26 cellular contexts compared by ENCODE assay signal in genomic region chr16:87611456-87611855, GRCh38. TPM values are rescaled to one million over a fixed set of nuclear protein-coding genes. Genes with fewer than 3 reads are reported as not detected.
DNase-seq lines count a peak whose midpoint lies in the region; ATAC-seq, FAIRE-seq and TF ChIP-seq lines count a peak whose summit lies in the region.
"Had no signal": no experiment of that assay in that cellular context is flagged by ENCODE, and none has a peak within 500 bp of the region (broad histone marks: within the 10 kb centered on the region; RNA-seq: fewer than 3 reads in every experiment).

No MANE protein-coding gene starts in this region.

- H3K4me1 ChIP-seq in HEK293 (ENCODE audit: control insufficient read depth, insufficient read depth, low read length) (no peaks in the 10 kb centered on the region), H1 (replicated peaks in 1 of 4; ENCODE audit: control insufficient read depth in 3 of 4, insufficient read depth in 4 of 4, low read length in 3 of 4) (no peaks in the 10 kb centered on the region; a peak in 2 of 7 replicates), H9 (ENCODE audit: insufficient read depth, low read length) (no peaks in the 10 kb centered on the region)
- H3K4me1 ChIP-seq: BE2C, BLaER1 had no signal

- no peak for TF ChIP-seq RAD21 in H1 (IDR thresholded peaks at IDR 0.05 in 1 of 2, conservative IDR thresholded peaks at IDR 0.05 in 1 of 2; ENCODE audit: low read depth in 2 of 2, low read length in 2 of 2)

- H3K27ac Mint-ChIP-seq in H9 = no peak overlapping the region; a peak in 1 of 7 replicates
- H3K27ac Mint-ChIP-seq: CD14-positive monocyte; CD4-positive, alpha-beta memory T cell; CD4-positive, CD25-positive, alpha-beta regulatory T cell; CD8-positive, alpha-beta memory T cell had no signal

- no peak for FAIRE-seq in H1 (lab: Jason Lieb, UNC)
- FAIRE-seq: A204.1, GM12878, GM12892, GM18507 had no signal

- H2AK5ac ChIP-seq in H1 (ENCODE audit: low read depth, low read length) (no peak overlapping the region), H9 (ENCODE audit: insufficient read length, low read length) (no peak overlapping the region)

- H4K91ac ChIP-seq in H1 (replicated peaks; ENCODE audit: insufficient read length, low read length) (no peak overlapping the region), H9 (ENCODE audit: insufficient read length, low read depth, low read length) (no peak overlapping the region)

- TF ChIP-seq EP300 in H1 (IDR thresholded peaks at IDR 0.05; ENCODE audit: borderline replicate concordance in 1 of 2, low read depth in 2 of 2, low read length in 2 of 2) = no peak

- H3K18ac ChIP-seq in H1 (ENCODE audit: extremely low read depth, low read length) (no peak overlapping the region), H9 (ENCODE audit: insufficient read length, low read depth, low read length) (no peak overlapping the region)

- H3K9ac ChIP-seq in H1 (replicated peaks in 1 of 4; ENCODE audit: extremely low read depth in 1 of 4, low read depth in 3 of 4, low read length in 3 of 4) (no peak overlapping the region), H9 (ENCODE audit: extremely low read depth, insufficient read length, low read length) (no peak overlapping the region)
- H3K9ac ChIP-seq: BLaER1 had no signal

- H2BK120ac ChIP-seq in H1 (replicated peaks; ENCODE audit: low read depth, low read length) (no peak overlapping the region), H9 (ENCODE audit: low read depth, low read length, poor library complexity, severe bottlenecking) (no peak overlapping the region)

- H3K27ac ChIP-seq in HEK293 (ENCODE audit: extremely low read depth, low read depth, low read length) (no peak overlapping the region), H1 (ENCODE audit: low read depth, low read length) (no peak overlapping the region), H9 (ENCODE audit: insufficient read length, low read depth, low read length) (no peak overlapping the region)
- H3K27ac ChIP-seq: BLaER1 had no signal

- H3K56ac ChIP-seq in H1 (replicated peaks; ENCODE audit: insufficient read length, low read depth, low read length) = no peak overlapping the region
- H3K56ac ChIP-seq in H9 (ENCODE audit: insufficient read length, low read depth, low read length) = no peak overlapping the region

- TF ChIP-seq CTCF in HEK293 (tag by site-specific recombination; IDR thresholded peaks at IDR 0.05) (no peak), H1 (IDR thresholded peaks at IDR 0.05; ENCODE audit: control extremely low read depth in 1 of 3, insufficient read depth in 1 of 3, low read depth in 1 of 3, low read length in 3 of 3) (no peak), H9 (conservative IDR thresholded peaks at IDR 0.05) (no peak)

- H3K79me1 ChIP-seq in H1 (ENCODE audit: low read depth, low read length) = peaks cover 9% of the 10 kb centered on the region
- H3K79me1 ChIP-seq in H9 (ENCODE audit: insufficient read depth, low read depth, low read length, poor library complexity, severe bottlenecking) = no peaks in the 10 kb centered on the region

- H3K4ac ChIP-seq in H1 (replicated peaks; ENCODE audit: insufficient read length, low read depth, low read length) (no peak overlapping the region), H9 (ENCODE audit: low read depth, low read length) (no peak overlapping the region)

- no peak for DNase-seq in H1 (ENCODE audit: low read depth in 1 of 2, low spot score in 2 of 2)
- no peak for DNase-seq in nucleus accumbens (lab: John Stamatoyannopoulos, UW)
- no peak for DNase-seq in H9
- DNase-seq: 8988T; ACHN; BE2C; C1 segment of cervical spinal cord; CD4-positive, alpha-beta memory T cell; CD4-positive, CD25-positive, alpha-beta regulatory T cell; CD8-positive, alpha-beta memory T cell; COR-L47; DMS 273 treated with DMSO at 0.1 percent for 48 hours; DMS153; DMS53; DMS79; DND-41; EL; GDM1 had no signal

- no peaks in the 10 kb centered on the region for H3K9me3 Mint-ChIP-seq in H9

- H3K4me3 ChIP-seq in HEK293 (ENCODE audit: low read depth, low read length) (no peak overlapping the region), H1 (ENCODE audit: extremely low read depth in 1 of 4, insufficient read depth in 2 of 4, low read depth in 3 of 4, low read length in 4 of 4) (no peak overlapping the region)
- H3K4me3 ChIP-seq: BLaER1, GM12878 had no signal

- H2BK20ac ChIP-seq in H1 (ENCODE audit: low read length) = no peak overlapping the region
- no peak overlapping the region for H2BK20ac ChIP-seq in H9 (ENCODE audit: low read depth, low read length, poor library complexity, severe bottlenecking)

- H4K20me1 ChIP-seq in H1 (replicated peaks in 1 of 2; ENCODE audit: control insufficient read depth in 1 of 2, insufficient read depth in 2 of 2, low read length in 2 of 2) = peaks cover 23 to 34% of the 10 kb centered on the region in 2 experiments
- H4K20me1 ChIP-seq in H9 (ENCODE audit: control insufficient read depth, insufficient read depth, insufficient read length) = peaks cover 2% of the 10 kb centered on the region

- H3K9me3 ChIP-seq in HEK293 (ENCODE audit: control insufficient read depth, insufficient read depth, low read depth, low read length) = no peaks in the 10 kb centered on the region
- H3K9me3 ChIP-seq in H1 (ENCODE audit: insufficient read depth in 2 of 2, low read depth in 1 of 2, low read length in 1 of 2) = no peaks in the 10 kb centered on the region
- no peaks in the 10 kb centered on the region for H3K9me3 ChIP-seq in H9 (ENCODE audit: control insufficient read depth, low read depth, low read length)
- H3K9me3 ChIP-seq: BE2C, BLaER1 had no signal

- POLR2A ChIA-PET in HEK293 (lab: Yijun Ruan, JAX) = no interaction called here
- POLR2A ChIA-PET in H1 (lab: Charles Lee; ENCODE audit: partially characterized antibody) = no interaction called here

- peaks cover 3% of the 10 kb centered on the region; the same call in 1 of the 2 replicates for H3K27me3 Mint-ChIP-seq in H9 (ENCODE audit: low read depth)

- H3K36me3 Mint-ChIP-seq in H9 (ENCODE audit: insufficient read depth in 1 of 3, low read depth in 3 of 3) = peaks cover 0 to 16% (median 0%) of the 10 kb centered on the region in 3 experiments; a peak in 2 of 7 replicates
- H3K36me3 Mint-ChIP-seq: CD14-positive monocyte; CD4-positive, alpha-beta memory T cell; CD4-positive, CD25-positive, alpha-beta regulatory T cell had no signal

- peaks cover 0 to 4% of the 10 kb centered on the region in 2 experiments; a peak in 1 of 4 replicates for H3K79me2 ChIP-seq in H1 (ENCODE audit: control insufficient read depth in 1 of 2, insufficient read depth in 2 of 2, low read length in 2 of 2)
- no peaks in the 10 kb centered on the region for H3K79me2 ChIP-seq in H9 (ENCODE audit: insufficient read depth, low read length)

- H3K4me3 Mint-ChIP-seq in H9 = no peak overlapping the region
- H3K4me3 Mint-ChIP-seq: CD14-positive monocyte; CD4-positive, alpha-beta memory T cell; CD4-positive, CD25-positive, alpha-beta regulatory T cell; CD8-positive, alpha-beta memory T cell had no signal

- H3T11ph ChIP-seq in H9 (ENCODE audit: low read length) = no peak overlapping the region

- no peak overlapping the region for H4K5ac ChIP-seq in H1 (ENCODE audit: insufficient read length, low read depth, low read length)
- H4K5ac ChIP-seq in H9 (ENCODE audit: insufficient read length, low read depth, low read length) = no peak overlapping the region

- no peak overlapping the region for H3K14ac ChIP-seq in H1 (ENCODE audit: insufficient read length)
- no peak overlapping the region for H3K14ac ChIP-seq in H9 (ENCODE audit: insufficient read depth, low read length)

- no peaks in the 10 kb centered on the region for H3K27me3 ChIP-seq in H1 (replicated peaks in 1 of 4; ENCODE audit: control insufficient read depth in 3 of 4, extremely low read depth in 1 of 4, insufficient read depth in 3 of 4, low read length in 3 of 4)
- H3K27me3 ChIP-seq in H9 (ENCODE audit: insufficient read depth, low read length) = no peaks in the 10 kb centered on the region

- H2BK15ac ChIP-seq in H1 (ENCODE audit: low read length) (no peak overlapping the region), H9 (ENCODE audit: low read depth, low read length) (no peak overlapping the region)

- H2BK5ac ChIP-seq in H1 (ENCODE audit: low read depth, low read length) (no peak overlapping the region; the same call in 1 of the 2 replicates), H9 (ENCODE audit: insufficient read length, low read length) (no peak overlapping the region)

- ATAC-seq in HG03175 (IDR thresholded peaks at IDR 0.05; ENCODE audit: unreplicated experiment) = no peak
- ATAC-seq: GM12878 had no signal

- no peak for TF ChIP-seq POLR2A in H1 (IDR thresholded peaks at IDR 0.05; ENCODE audit: control extremely low read depth in 1 of 2, low read depth in 2 of 2, low read length in 2 of 2)

- peaks cover 0 to under 1% of the 10 kb centered on the region in 2 experiments; a peak in 2 of 3 replicates for H3K36me3 ChIP-seq in HEK293 (ENCODE audit: control insufficient read depth in 2 of 2, insufficient read depth in 1 of 2, low read length in 2 of 2)
- no peaks in the 10 kb centered on the region; a peak in 1 of 8 replicates for H3K36me3 ChIP-seq in H1 (ENCODE audit: control insufficient read depth in 2 of 4, insufficient read depth in 4 of 4, low read length in 3 of 4)
- H3K36me3 ChIP-seq: BE2C, BLaER1 had no signal

- H3K23me2 ChIP-seq in H1 (ENCODE audit: low read depth, low read length) (no peaks in the 10 kb centered on the region), H9 (ENCODE audit: insufficient read length, low read depth, low read length, poor library complexity, severe bottlenecking) (no peaks in the 10 kb centered on the region)

- H2AFZ ChIP-seq in H1 (ENCODE audit: low read length) = no peak overlapping the region
- no peak overlapping the region for H2AFZ ChIP-seq in H9 (ENCODE audit: low read length)

- CTCF ChIA-PET in HEK293 (lab: Yijun Ruan, JAX) (interaction anchor here (0.8 kb wide), 1 partner anchor 25 kb away, joined by 3 read pairs; no protein-coding TSS in a partner anchor), H1 (lab: Charles Lee; ENCODE audit: partially characterized antibody) (interaction anchor here (1.2 to 5.0 kb wide), 3 partner anchors 9 to 96 kb away, joined by 3 to 33 read pairs (median 5); no protein-coding TSS in a partner anchor)

- H4K8ac ChIP-seq in H1 (ENCODE audit: extremely low read depth, insufficient read depth, low read length) (0 out of 2 replicates have a peak overlapping the region, but pooled peaks have one; percentile 35), H9 (replicated peaks; ENCODE audit: insufficient read length, low read depth, low read length) (no peak overlapping the region)

- H3K23ac ChIP-seq in H1 (ENCODE audit: insufficient read length) (no peak overlapping the region), H9 (ENCODE audit: insufficient read length, low read depth, low read length) (no peak overlapping the region)

- H3K4me1 Mint-ChIP-seq in H9 = peaks cover 11 to 12% of the 10 kb centered on the region in 2 experiments
- H3K4me1 Mint-ChIP-seq: CD14-positive monocyte had no signal

- H3K4me2 ChIP-seq in H1 (ENCODE audit: insufficient read depth in 1 of 2, low read depth in 2 of 2, low read length in 2 of 2) (no peak overlapping the region; a peak in 1 of 4 replicates), H9 (ENCODE audit: insufficient read depth, insufficient read length, low read length) (no peak overlapping the region)
- H3K4me2 ChIP-seq: BLaER1 had no signal

- WGBS in H1 (ENCODE audit: extremely low coverage in 1 of 2, insufficient coverage in 1 of 2, insufficient read length in 1 of 2, insufficient replicate concordance in 2 of 2, low coverage in 1 of 2, low lambda C conversion rate in 2 of 2, missing lambda C conversion rate in 1 of 2), 2 experiments = 77% methylated on average over 6 of the region's 6 CpGs; no CpG with 5 or more reads in 1 of the 2 experiments
- no CpG with 5 or more reads among the region's 6 CpGs for WGBS in H9 (ENCODE audit: extremely low coverage, insufficient read length, low lambda C conversion rate)

- no peak overlapping the region for H2BK12ac ChIP-seq in H1 (ENCODE audit: low read depth, low read length)
- no peak overlapping the region for H2BK12ac ChIP-seq in H9 (ENCODE audit: insufficient read length, low read depth, low read length)

RNA-seq across cellular contexts. Expression of gene JPH3, which starts 9.1 kb away (rescaled TPM):
- total RNA-seq in H1 (2021; fragmentation: NEBNext Ultra II Directional; extraction: Animal tissue kit (Norgen Biotek cat#: 25700)) = 28.3 and 28.4 TPM in 2 replicates
- 10.3 and 19.3 TPM in 2 replicates for polyA plus RNA-seq in H1 (2011; rRNA removed)
- 16.6 TPM for polyA plus RNA-seq in H1 (2011; cell fraction: cytosol; rRNA removed)
- polyA plus RNA-seq in H1 (2011; cell fraction: nucleus; rRNA removed) = 21.3 TPM
- polyA plus RNA-seq in H1 (2012, experiment 1 of 2) = 10.2 to 20.9 TPM (median 18.6 TPM) in 4 replicates
- 15.9 TPM for polyA plus RNA-seq in H1 (2012, experiment 2 of 2)
- polyA plus RNA-seq in H1 (2013, experiment 1 of 2) = 13.8 TPM
- polyA plus RNA-seq in H1 (2013, experiment 2 of 2) = 14.8 TPM
- polyA minus RNA-seq in H1 (2011; rRNA and poly(A)+ RNA removed) = 6.4 and 9.5 TPM in 2 replicates
- polyA minus RNA-seq in H1 (2011; cell fraction: cytosol; rRNA and poly(A)+ RNA removed) = 15.0 TPM
- polyA minus RNA-seq in H1 (2011; cell fraction: nucleus; rRNA and poly(A)+ RNA removed) = 16.9 TPM
- 30.3 and 32.7 TPM in 2 replicates for total RNA-seq in H9 (2021)
- total RNA-seq: CD4-positive, CD25-positive, alpha-beta regulatory T cell; CD8-positive, alpha-beta memory T cell; GM12878 had no signal
- polyA plus RNA-seq: CD14-positive monocyte; CD4-positive, alpha-beta memory T cell; CD4-positive, CD25-positive, alpha-beta regulatory T cell; CD8-positive, alpha-beta memory T cell had no signal
